In genomic region chr20:63309261-63310071, GRCh38 we compare ENCODE assay signal across 1 cellular context.
TF ChIP-seq lines count a peak whose summit lies in the region.

No MANE protein-coding gene starts in this region.

TF ChIP-seq in HepG2, 621 proteins besides CTCF, POLR2A, EP300 and RAD21 (continued from another document):
- TF ChIP-seq KDM2A (CRISPR knock-in tag; IDR thresholded peaks at IDR 0.05; ENCODE audit: borderline replicate concordance, low read depth): peak; percentile 49; the same call in 1 of the 2 replicates
